In genomic region chr1:228178737-228179720, GRCh38 we compare ENCODE assay signal across 10 cellular contexts. TPM values are rescaled to one million over a fixed set of nuclear protein-coding genes. Genes with fewer than 3 reads are reported as not detected.
A peak's percentile ranks its signal among the peaks of the same experiment; 100 is the strongest.
DNase-seq lines count a peak whose midpoint lies in the region; ATAC-seq and TF ChIP-seq lines count a peak whose summit lies in the region.
"Had no signal": no experiment of that assay in that cellular context is flagged by ENCODE, and none has a peak within 500 bp of the region (broad histone marks: within the 10 kb centered on the region; RNA-seq: fewer than 3 reads in every experiment).

No MANE protein-coding gene starts in this region.

- TF ChIP-seq POLR2A in erythroblast (IDR thresholded peaks at IDR 0.05; ENCODE audit: low read length): peak; percentile 56

- no peak for TF ChIP-seq CTCF in psoas muscle (IDR thresholded peaks at IDR 0.05)

- H3K36me3 ChIP-seq in BLaER1 (peaks cover 10% of the 10 kb centered on the region; the same call in 1 of the 2 replicates), psoas muscle (ENCODE audit: insufficient read depth in 1 of 2, low read depth in 1 of 2) (peaks cover 0 to 12% of the 10 kb centered on the region in 2 donors)

- intact Hi-C loops in psoas muscle (cut with DNase I): no loop called here

- H3K27ac ChIP-seq in BLaER1 (no peak overlapping the region), psoas muscle (peak overlapping the region; percentile 21)

- WGBS in psoas muscle, 3 donors: 75 to 84% (median 82%) methylated on average over 12 of the region's 12 CpGs

- peak overlapping the region; percentile 93 for H3K4me2 ChIP-seq in BLaER1

- no peaks in the 10 kb centered on the region for H3K9me3 ChIP-seq in BLaER1
- H3K9me3 ChIP-seq in psoas muscle: no peaks in the 10 kb centered on the region

- ATAC-seq in psoas muscle: no peak

- no peak overlapping the region for H3K9ac ChIP-seq in BLaER1

- H3K4me3 ChIP-seq in BLaER1: no peak overlapping the region
- no peak overlapping the region for H3K4me3 ChIP-seq in psoas muscle

- H3K4me1 ChIP-seq in BLaER1: peaks cover 53% of the 10 kb centered on the region
- H3K4me1 ChIP-seq in psoas muscle: no peaks in the 10 kb centered on the region

- DNase-seq in HUDEP-2 (lab: John Stamatoyannopoulos, UW; ENCODE audit: unreplicated experiment in 76 of 76) (peak in 75 of 76 experiments; percentile 21 to 93 (median 77)), erythroblast (lab: John Stamatoyannopoulos, UW) (peak; percentile 94 to 97), psoas muscle (peak in 1 of 2 donors; percentile 28), cerebellar cortex (ENCODE audit: low spot score) (no peak), midbrain (lab: John Stamatoyannopoulos, UW) (no peak), NOMO-1 treated with dmso at 0.1 percent for 144 hours (lab: John Stamatoyannopoulos, UW; ENCODE audit: unreplicated experiment) (no peak), RPMI8226 (no peak)
- DNase-seq: C1 segment of cervical spinal cord, NCI-H2029 treated with DMSO at 0.1 percent for 48 hours had no signal

- H4K20me1 ChIP-seq in BLaER1: peaks cover 37% of the 10 kb centered on the region

- no peaks in the 10 kb centered on the region for H3K27me3 ChIP-seq in BLaER1
- H3K27me3 ChIP-seq in psoas muscle (ENCODE audit: insufficient read depth in 3 of 3, low read length in 2 of 3): no peaks in the 10 kb centered on the region

RNA-seq across cellular contexts. Expression of gene IBA57, which starts 13.4 kb away (rescaled TPM):
- total RNA-seq in psoas muscle: 10 to 100 TPM; 11.3 to 26.2 (median 17.8) TPM
- polyA plus RNA-seq in psoas muscle: 10 to 100 TPM in 2 of 3 donors, 1 to 10 TPM in 1; 7.7 to 16.0 (median 11.5) TPM

RNA-seq across cellular contexts. Expression of gene OBSCN, which starts 28.8 kb away (rescaled TPM):
- total RNA-seq in psoas muscle: 1,000 to 10,000 TPM; 1,061 to 1,869 (median 1,568) TPM
- 100 to 1,000 TPM; 397 to 658 (median 442) TPM for polyA plus RNA-seq in psoas muscle

RNA-seq across cellular contexts. Expression of gene GJC2, which starts 29.3 kb away (rescaled TPM):
- total RNA-seq in psoas muscle: under 1 TPM; 0.37 to 0.92 (median 0.52) TPM
- polyA plus RNA-seq in psoas muscle: under 1 TPM; 0.19 to 0.40 (median 0.20) TPM

RNA-seq across cellular contexts. Expression of gene GUK1, which starts 39.0 kb away (rescaled TPM):
- total RNA-seq in psoas muscle: 100 to 1,000 TPM in 1 of 4 donors, 10 to 100 TPM in 3; 90.2 to 122 (median 92.8) TPM
- polyA plus RNA-seq in psoas muscle: 100 to 1,000 TPM; 161 to 271 (median 166) TPM

Comparison
In these comparisons a context has a peak if more than half of its experiments do, and no peak if none do; other contexts are left out.
1. DNase-seq: peak in HUDEP-2 (75 of 76) and erythroblast (2 of 2); none in cerebellar cortex (single experiment), midbrain (single experiment), NOMO-1 treated with dmso at 0.1 percent for 144 hours (single experiment) and RPMI8226 (single experiment).